In the genomic region with DNA sequence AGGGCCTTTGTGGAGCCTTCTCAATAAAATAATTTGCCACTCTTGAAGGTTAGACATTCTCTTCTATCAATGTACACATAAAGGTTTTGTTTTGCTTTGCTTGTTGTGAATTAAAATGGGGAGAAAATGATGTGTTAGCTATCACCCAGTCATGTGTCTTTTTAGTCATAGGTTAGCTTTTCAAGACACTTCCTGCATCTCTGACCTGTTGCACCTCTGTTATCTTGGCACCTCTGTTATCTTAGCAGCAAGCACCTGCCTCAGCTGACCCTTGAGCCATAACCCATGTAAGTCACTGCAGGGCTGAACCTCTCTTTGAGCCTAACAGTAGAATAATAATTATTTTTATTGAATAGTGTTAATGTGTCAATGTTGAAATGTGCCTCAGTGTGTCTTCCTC, we compare ENCODE assay signal across 8 cellular contexts. TPM values are rescaled to one million over a fixed set of nuclear protein-coding genes. Genes with fewer than 3 reads are reported as not detected.
DNase-seq lines count a peak whose midpoint lies in the region; ATAC-seq and TF ChIP-seq lines count a peak whose summit lies in the region.

No MANE protein-coding gene starts in this region.

- intact Hi-C loops in left ventricle myocardium inferior (cut with micrococcal nuclease) (no loop called here), Right ventricle myocardium inferior (cut with DNase I) (no loop called here), breast epithelium (cut with DNase I; ENCODE audit: low total_unique reads) (no loop called here), aorta (cut with DNase I) (loop anchor here in 1 of 2 donors (5.0 kb wide), 1 partner anchor 39 kb away; a partner anchor contains a TSS)

- H3K27me3 Mint-ChIP-seq in effector memory CD8-positive, alpha-beta T cell: peaks cover 0 to 10% of the 10 kb centered on the region in 2 donors

- DNase-seq in left ventricle myocardium inferior (no peak), Right ventricle myocardium inferior (ENCODE audit: missing footprints) (no peak), breast epithelium (ENCODE audit: low spot score in 2 of 2) (no peak), aorta (no peak), NK-92 (lab: John Stamatoyannopoulos, UW; ENCODE audit: unreplicated experiment) (no peak), NCI-H2171 treated with DMSO at 0.1 percent for 48 hours (lab: John Stamatoyannopoulos, UW) (no peak)
- DNase-seq in effector memory CD8-positive, alpha-beta T cell: no peak

- no peak for ATAC-seq in Right ventricle myocardium inferior
- no peak for ATAC-seq in aorta (ENCODE audit: low FRiP score)
- ATAC-seq in effector memory CD8-positive, alpha-beta T cell (replicated peaks): no peak

- H3K36me3 ChIP-seq in left ventricle myocardium inferior: peaks cover 12% of the 10 kb centered on the region
- no peaks in the 10 kb centered on the region for H3K36me3 ChIP-seq in breast epithelium
- H3K36me3 ChIP-seq in mesodermal cell (ENCODE audit: control insufficient read depth, insufficient read depth, low read length): no peaks in the 10 kb centered on the region
- H3K36me3 ChIP-seq in aorta (ENCODE audit: control insufficient read depth in 1 of 2, insufficient read depth in 2 of 2, low read length in 1 of 2): no peaks in the 10 kb centered on the region

- no peak for TF ChIP-seq CTCF in left ventricle myocardium inferior (IDR thresholded peaks at IDR 0.05; ENCODE audit: borderline replicate concordance)
- no peak for TF ChIP-seq CTCF in breast epithelium (IDR thresholded peaks at IDR 0.05)

- H3K9me3 ChIP-seq in left ventricle myocardium inferior (replicated peaks) (no peaks in the 10 kb centered on the region), breast epithelium (no peaks in the 10 kb centered on the region), mesodermal cell (ENCODE audit: control insufficient read depth, low read length) (no peaks in the 10 kb centered on the region), aorta (ENCODE audit: control insufficient read depth, low read length) (no peaks in the 10 kb centered on the region)

- no peak overlapping the region for H3K4me3 Mint-ChIP-seq in effector memory CD8-positive, alpha-beta T cell

- H3K27ac Mint-ChIP-seq in effector memory CD8-positive, alpha-beta T cell: no peak overlapping the region

- peak overlapping the region; percentile 93 for H3K27ac ChIP-seq in left ventricle myocardium inferior (replicated peaks)
- H3K27ac ChIP-seq in breast epithelium: peak overlapping the region; percentile 96
- H3K27ac ChIP-seq in mesodermal cell (ENCODE audit: low read depth, low read length, severe bottlenecking): no peak overlapping the region
- H3K27ac ChIP-seq in aorta (ENCODE audit: low read depth in 1 of 2, low read length in 2 of 2): peak overlapping the region; percentile 51 to 82

- H3K4me3 ChIP-seq in left ventricle myocardium inferior (peak overlapping the region; percentile 62), breast epithelium (peak overlapping the region in 2 of 3 donors; percentile 53 to 67), mesodermal cell (ENCODE audit: extremely low read depth, insufficient read depth, low read length, poor library complexity, severe bottlenecking) (peak overlapping the region; percentile 28), aorta (ENCODE audit: low read length in 2 of 2) (peak overlapping the region in 1 of 2 donors; percentile 43)

- H3K4me1 Mint-ChIP-seq in effector memory CD8-positive, alpha-beta T cell (ENCODE audit: low read depth in 2 of 2): no peaks in the 10 kb centered on the region

- H3K36me3 Mint-ChIP-seq in effector memory CD8-positive, alpha-beta T cell (ENCODE audit: insufficient read depth): no peaks in the 10 kb centered on the region

- H3K4me1 ChIP-seq in left ventricle myocardium inferior (peaks cover 17% of the 10 kb centered on the region), breast epithelium (peaks cover 0 to 3% of the 10 kb centered on the region in 2 donors), mesodermal cell (ENCODE audit: control insufficient read depth, insufficient read depth, low read length, poor library complexity, severe bottlenecking) (peaks cover 7% of the 10 kb centered on the region), aorta (ENCODE audit: control insufficient read depth in 1 of 2, insufficient read depth in 2 of 2, low read length in 2 of 2) (peaks cover 2 to 3% of the 10 kb centered on the region in 2 donors)

- no peak for TF ChIP-seq POLR2A in breast epithelium (IDR thresholded peaks at IDR 0.05)

- no peaks in the 10 kb centered on the region for H3K27me3 ChIP-seq in left ventricle myocardium inferior (ENCODE audit: low read depth)
- H3K27me3 ChIP-seq in breast epithelium: no peaks in the 10 kb centered on the region
- H3K27me3 ChIP-seq in aorta (ENCODE audit: control insufficient read depth in 1 of 2, insufficient read depth in 2 of 2, low read length in 1 of 2): no peaks in the 10 kb centered on the region

- H3K9me3 Mint-ChIP-seq in effector memory CD8-positive, alpha-beta T cell: peaks cover 0 to 4% of the 10 kb centered on the region in 2 donors

RNA-seq across cellular contexts. Expression of a gene that starts 1.0 kb away (rescaled TPM):
- total RNA-seq in left ventricle myocardium inferior: 11.4 TPM
- total RNA-seq in Right ventricle myocardium inferior: 12.6 TPM
- 10 to 100 TPM; 14.7 to 50.1 (median 44.2) TPM for total RNA-seq in breast epithelium
- polyA plus RNA-seq in mesodermal cell (2013, experiment 1 of 2): 2.4 TPM
- polyA plus RNA-seq in mesodermal cell (2013, experiment 2 of 2): 2.9 TPM
- total RNA-seq in aorta: 10 to 100 TPM; 14.1 to 18.9 TPM
- 10 to 100 TPM in 1 of 2 donors, 1 to 10 TPM in 1; 5.2 to 10.4 TPM for polyA plus RNA-seq in aorta

RNA-seq across cellular contexts. Expression of a gene that starts 38.5 kb away (rescaled TPM):
- total RNA-seq in left ventricle myocardium inferior (61.9 TPM), Right ventricle myocardium inferior (68.6 TPM), breast epithelium (10 to 100 TPM; 69.3 to 71.1 (median 70.4) TPM), aorta (100 to 1,000 TPM; 116 to 173 TPM)
- 86.3 TPM for polyA plus RNA-seq in mesodermal cell (2013, experiment 1 of 2)
- polyA plus RNA-seq in mesodermal cell (2013, experiment 2 of 2): 87.7 TPM
- 10 to 100 TPM; 28.5 to 62.5 TPM for polyA plus RNA-seq in aorta
